In genomic region chr13:110307697-110308376, GRCh38 we compare ENCODE assay signal across 1 cellular context.
TF ChIP-seq lines count a peak whose summit lies in the region.

No MANE protein-coding gene starts in this region.

TF ChIP-seq in WTC11, 78 proteins besides CTCF, POLR2A, EP300 and RAD21 (continued from another document):
- TF ChIP-seq, protein P1, sequence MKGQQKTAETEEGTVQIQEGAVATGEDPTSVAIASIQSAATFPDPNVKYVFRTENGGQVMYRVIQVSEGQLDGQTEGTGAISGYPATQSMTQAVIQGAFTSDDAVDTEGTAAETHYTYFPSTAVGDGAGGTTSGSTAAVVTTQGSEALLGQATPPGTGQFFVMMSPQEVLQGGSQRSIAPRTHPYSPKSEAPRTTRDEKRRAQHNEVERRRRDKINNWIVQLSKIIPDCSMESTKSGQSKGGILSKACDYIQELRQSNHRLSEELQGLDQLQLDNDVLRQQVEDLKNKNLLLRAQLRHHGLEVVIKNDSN (CRISPR knock-in tag; IDR thresholded peaks at IDR 0.05), result 0 out of 2 replicates have a peak, but pooled peaks have one; percentile 18
- TF ChIP-seq ZNF281 (CRISPR knock-in tag; IDR thresholded peaks at IDR 0.05) (peak; percentile 43; the same call in 1 of the 2 replicates), ZNF232 (CRISPR knock-in tag; IDR thresholded peaks at IDR 0.05) (no peak), ZNF416 (CRISPR knock-in tag; IDR thresholded peaks at IDR 0.05) (no peak)
